In genomic region chr16:4936991-4937781, GRCh38 we compare ENCODE assay signal across 1 cellular context.
TF ChIP-seq lines count a peak whose summit lies in the region.

PPL (minus strand) TSS chr16:4937148; CDS start chr16:4937045, 103 bp downstream.

TF ChIP-seq in HepG2, 621 proteins besides CTCF, POLR2A, EP300 and RAD21 (continued from another document and continues in another):
- TF ChIP-seq UBTF (CRISPR knock-in tag; IDR thresholded peaks at IDR 0.05), result peak; percentile 81
- no peak for TF ChIP-seq NR2F2 (IDR thresholded peaks at IDR 0.05; ENCODE audit: borderline replicate concordance, low read depth)
- TF ChIP-seq REL (CRISPR knock-in tag; conservative IDR thresholded peaks at IDR 0.05), result 0 out of 2 replicates have a peak, but pooled peaks have one; percentile 8
- TF ChIP-seq PAX8 (CRISPR knock-in tag; IDR thresholded peaks at IDR 0.05; ENCODE audit: borderline replicate concordance), result no peak; the same call in 1 of the 2 replicates
- 0 out of 2 replicates have a peak, but pooled peaks have one; percentile 20 for TF ChIP-seq ZNF558 (CRISPR knock-in tag; IDR thresholded peaks at IDR 0.05; ENCODE audit: borderline replicate concordance)
- TF ChIP-seq ZNF3 (CRISPR knock-in tag; IDR thresholded peaks at IDR 0.05), result no peak
- TF ChIP-seq ZBTB49 (CRISPR knock-in tag; IDR thresholded peaks at IDR 0.05; ENCODE audit: borderline replicate concordance), result no peak
- 0 out of 2 replicates have a peak, but pooled peaks have one; percentile 8 for TF ChIP-seq ZNF644 (CRISPR knock-in tag; IDR thresholded peaks at IDR 0.05; ENCODE audit: low read depth)
- TF ChIP-seq ZNF616 (CRISPR knock-in tag; IDR thresholded peaks at IDR 0.05; ENCODE audit: low read depth), result 0 out of 2 replicates have a peak, but pooled peaks have one; percentile 74
- no peak for TF ChIP-seq GPN1 (CRISPR knock-in tag; IDR thresholded peaks at IDR 0.05; ENCODE audit: borderline replicate concordance)
- no peak for TF ChIP-seq SOX6 (IDR thresholded peaks at IDR 0.05)
- TF ChIP-seq SOX6 (CRISPR knock-in tag; IDR thresholded peaks at IDR 0.05), result no peak; the same call in none of the 2 replicates
- no peak for TF ChIP-seq ZNF670 (CRISPR knock-in tag; IDR thresholded peaks at IDR 0.05; ENCODE audit: borderline replicate concordance)
- no peak for TF ChIP-seq ZNF878 (CRISPR knock-in tag; IDR thresholded peaks at IDR 0.05)
- no peak; the same call in 1 of the 2 replicates for TF ChIP-seq E2F2 (CRISPR knock-in tag; IDR thresholded peaks at IDR 0.05; ENCODE audit: borderline replicate concordance)
- no peak for TF ChIP-seq ZNF280D (CRISPR knock-in tag; IDR thresholded peaks at IDR 0.05)
- no peak for TF ChIP-seq BCL6 (CRISPR knock-in tag; IDR thresholded peaks at IDR 0.05)
- TF ChIP-seq SATB2 (CRISPR knock-in tag; IDR thresholded peaks at IDR 0.05), result no peak
- TF ChIP-seq FOSL2 (CRISPR knock-in tag; IDR thresholded peaks at IDR 0.05), result peak; percentile 44; the same call in 1 of the 2 replicates
- peak; percentile 47; the same call in 1 of the 2 replicates for TF ChIP-seq ETV5 (CRISPR knock-in tag; IDR thresholded peaks at IDR 0.05; ENCODE audit: borderline replicate concordance)
- TF ChIP-seq RORA (CRISPR knock-in tag; IDR thresholded peaks at IDR 0.05), result no peak
- TF ChIP-seq ZNF367 (CRISPR knock-in tag; IDR thresholded peaks at IDR 0.05; ENCODE audit: borderline replicate concordance), result no peak
- TF ChIP-seq ZBTB34 (CRISPR knock-in tag; IDR thresholded peaks at IDR 0.05), result no peak
- peak; percentile 68; the same call in 1 of the 2 replicates for TF ChIP-seq KDM3A (CRISPR knock-in tag; IDR thresholded peaks at IDR 0.05; ENCODE audit: low read depth)
- no peak for TF ChIP-seq TAF15 (IDR thresholded peaks at IDR 0.05; ENCODE audit: low read depth, low read length, poor library complexity, severe bottlenecking)
- TF ChIP-seq RFX5 (IDR thresholded peaks at IDR 0.05; ENCODE audit: low read depth, low read length), result no peak
- no peak for TF ChIP-seq HOMEZ (CRISPR knock-in tag; IDR thresholded peaks at IDR 0.05; ENCODE audit: low read depth)
- TF ChIP-seq ZNF30 (CRISPR knock-in tag; IDR thresholded peaks at IDR 0.05), result 0 out of 2 replicates have a peak, but pooled peaks have one; percentile 43
- no peak for TF ChIP-seq ZNF562 (CRISPR knock-in tag; IDR thresholded peaks at IDR 0.05; ENCODE audit: borderline replicate concordance)
- TF ChIP-seq ZNF34 (CRISPR knock-in tag; IDR thresholded peaks at IDR 0.05; ENCODE audit: borderline replicate concordance), result peak; percentile 48; the same call in 1 of the 2 replicates
- peak; percentile 81 for TF ChIP-seq HES4 (CRISPR knock-in tag; IDR thresholded peaks at IDR 0.05; ENCODE audit: borderline replicate concordance)
- TF ChIP-seq DPF2 (CRISPR knock-in tag; IDR thresholded peaks at IDR 0.05; ENCODE audit: borderline replicate concordance, low read depth), result 0 out of 2 replicates have a peak, but pooled peaks have one; percentile 23
- no peak for TF ChIP-seq FOXO4 (CRISPR knock-in tag; conservative IDR thresholded peaks at IDR 0.05)
- TF ChIP-seq MYPOP (CRISPR knock-in tag; IDR thresholded peaks at IDR 0.05), result peak; percentile 98
